ENCODE assay signal across 8 cellular contexts in genomic region chr19:15432629-15433518, GRCh38. TPM values are rescaled to one million over a fixed set of nuclear protein-coding genes. Genes with fewer than 3 reads are reported as not detected.
A peak's percentile ranks its signal among the peaks of the same experiment; 100 is the strongest.
DNase-seq lines count a peak whose midpoint lies in the region; ATAC-seq and TF ChIP-seq lines count a peak whose summit lies in the region.

No MANE protein-coding gene starts in this region.

- intact Hi-C loops in left cardiac atrium (cut with DNase I): no loop called here
- intact Hi-C loops in posterior vena cava (cut with DNase I): no loop called here

- H3K27me3 Mint-ChIP-seq in T-cell (no peaks in the 10 kb centered on the region), type B pancreatic cell (no peaks in the 10 kb centered on the region)

- DNase-seq in ELR (ENCODE audit: low read depth) (peak; percentile 92), HCEC 1CT (peak; percentile 91), NCI-H1105 treated with DMSO at 0.1 percent for 48 hours (lab: John Stamatoyannopoulos, UW) (peak; percentile 86), T-cell (peak; percentile 86 to 95 (median 91)), amniotic epithelial cell (ENCODE audit: low read depth) (peak; percentile 85), left cardiac atrium (peak; percentile 94), posterior vena cava (ENCODE audit: low spot score) (peak; percentile 97), type B pancreatic cell (ENCODE audit: extremely low spot score, unreplicated experiment) (peak; percentile 95)

- POLR2A ChIA-PET in T-cell (lab: Charles Lee): interaction anchor here (0.6 to 0.9 kb wide), 2 partner anchors 14 to 19 kb away, joined by 3 to 4 read pairs; partner anchors contain the start of gene AKAP8L (in 1 of the 2)

- H3K4me3 Mint-ChIP-seq in T-cell (peak overlapping the region; percentile 91 to 95 (median 93)), type B pancreatic cell (peak overlapping the region; percentile 99)

- H3K4me1 Mint-ChIP-seq in T-cell: peaks cover 27 to 32% (median 29%) of the 10 kb centered on the region in 3 donors
- H3K4me1 Mint-ChIP-seq in type B pancreatic cell (ENCODE audit: unreplicated experiment): peaks cover 12% of the 10 kb centered on the region

- CTCF ChIA-PET in T-cell (lab: Charles Lee): interaction anchor here (0.6 to 1.2 kb wide), 4 partner anchors 14 to 123 kb away, joined by 3 to 12 read pairs (median 4); partner anchors contain the start of gene AKAP8L (in 1 of the 2)

- H3K36me3 Mint-ChIP-seq in T-cell (no peaks in the 10 kb centered on the region), type B pancreatic cell (no peaks in the 10 kb centered on the region)

- H3K9me3 Mint-ChIP-seq in T-cell: no peaks in the 10 kb centered on the region
- no peaks in the 10 kb centered on the region for H3K9me3 Mint-ChIP-seq in type B pancreatic cell

- ATAC-seq in T-cell (replicated peaks in 1 of 4) (peak; percentile 90 to 94 (median 93)), left cardiac atrium (peak; percentile 92 to 93)

- TF ChIP-seq CTCF in type B pancreatic cell (conservative IDR thresholded peaks at IDR 0.05): no peak

- peak overlapping the region; percentile 90 to 92 for H3K27ac Mint-ChIP-seq in T-cell
- H3K27ac Mint-ChIP-seq in type B pancreatic cell: peak overlapping the region; percentile 99

RNA-seq across cellular contexts. Expression of gene AKAP8L, which starts 14.1 kb away (rescaled TPM):
- 100 to 1,000 TPM; 134 to 198 (median 184) TPM for total RNA-seq in T-cell
- total RNA-seq in left cardiac atrium: 10 to 100 TPM; 61.5 to 74.2 TPM
- 10 to 100 TPM; 52.6 to 65.7 TPM for total RNA-seq in posterior vena cava
- 104 and 166 TPM in 2 replicates for total RNA-seq in type B pancreatic cell (ENCODE audit: low replicate concordance)

RNA-seq across cellular contexts. Expression of gene WIZ, which starts 16.9 kb away (rescaled TPM):
- total RNA-seq in T-cell (10 to 100 TPM; 19.7 to 39.1 (median 34.6) TPM), left cardiac atrium (10 to 100 TPM; 26.9 to 28.7 TPM), posterior vena cava (10 to 100 TPM; 33.2 to 44.2 TPM), type B pancreatic cell (ENCODE audit: low replicate concordance) (37.3 and 45.8 TPM in 2 replicates)

RNA-seq across cellular contexts. Expression of gene RASAL3, which starts 31.5 kb away (rescaled TPM):
- total RNA-seq in T-cell (100 to 1,000 TPM; 166 to 296 (median 284) TPM), left cardiac atrium (1 to 10 TPM; 1.7 to 2.0 TPM), posterior vena cava (1 to 10 TPM; 2.3 to 3.7 TPM), type B pancreatic cell (ENCODE audit: low replicate concordance) (not detected in 2 replicates)

RNA-seq across cellular contexts. Expression of gene PGLYRP2, which starts 46.4 kb away (rescaled TPM):
- total RNA-seq in T-cell (1 to 10 TPM in 1 of 5 donors, under 1 TPM in 4; 0.13 to 1.3 (median 0.72) TPM), left cardiac atrium (not detected), posterior vena cava (not detected), type B pancreatic cell (ENCODE audit: low replicate concordance) (not detected in 2 replicates)

RNA-seq across cellular contexts. Expression of gene AKAP8, which starts 53.3 kb away (rescaled TPM):
- 10 to 100 TPM; 75.8 to 90.3 (median 86.7) TPM for total RNA-seq in T-cell
- 10 to 100 TPM; 16.0 to 30.5 TPM for total RNA-seq in left cardiac atrium
- total RNA-seq in posterior vena cava: 10 to 100 TPM; 24.2 to 33.6 TPM
- total RNA-seq in type B pancreatic cell (ENCODE audit: low replicate concordance): 34.8 and 37.0 TPM in 2 replicates

Comparison
In these comparisons a context has a peak if more than half of its experiments do, and no peak if none do; other contexts are left out.
1. Peak in every context shown above with its lines: DNase-seq and ATAC-seq.
2. RNA of gene RASAL3, which starts 31.5 kb away (total RNA-seq): 166 to 296 TPM in T-cell; 2.3 to 3.7 TPM in posterior vena cava, 1.7 to 2.0 TPM in left cardiac atrium and not detected in type B pancreatic cell; every median in the first group is over 10 times any median in the second.